ENCODE assay signal across 24 cellular contexts in genomic region chr19:18943465-18943864, GRCh38. TPM values are rescaled to one million over a fixed set of nuclear protein-coding genes. Genes with fewer than 3 reads are reported as not detected.
DNase-seq lines count a peak whose midpoint lies in the region; ATAC-seq, FAIRE-seq and TF ChIP-seq lines count a peak whose summit lies in the region.
"Had no signal": no experiment of that assay in that cellular context is flagged by ENCODE, and none has a peak within 500 bp of the region (broad histone marks: within the 10 kb centered on the region; RNA-seq: fewer than 3 reads in every experiment).

No MANE protein-coding gene starts in this region.

- H3K27me3 ChIP-seq in GM12878 (replicated peaks in 1 of 2; ENCODE audit: control insufficient read depth in 2 of 2, insufficient read depth in 2 of 2, low read length in 1 of 2) (peaks cover 1 to 2% of the 10 kb centered on the region in 2 experiments), HAP-1 (ENCODE audit: low read depth) (no peaks in the 10 kb centered on the region), MG63 (no peaks in the 10 kb centered on the region)
- H3K27me3 ChIP-seq: BLaER1, SJCRH30 had no signal

- SMC1A ChIA-PET in GM12878 (lab: Charles Lee; ENCODE audit: uncharacterized antibody, unreplicated experiment), result interaction anchor here (1.2 to 1.6 kb wide), 3 partner anchors 10 to 25 kb away, joined by 3 to 8 read pairs (median 3); partner anchors contain the start of genes COPE and DDX49

- H3K4me3 ChIP-seq in GM12878 (no peak overlapping the region), HAP-1 (no peak overlapping the region), MG63 (no peak overlapping the region)
- H3K4me3 ChIP-seq: BLaER1, GM23248, SJCRH30 had no signal

- H3K36me3 Mint-ChIP-seq in IgD-negative memory B cell (no peaks in the 10 kb centered on the region), nephron (ENCODE audit: low read depth) (peaks cover 9% of the 10 kb centered on the region)
- H3K36me3 Mint-ChIP-seq: CD4-positive, CD25-positive, alpha-beta regulatory T cell had no signal

- no peaks in the 10 kb centered on the region for H3K9me3 ChIP-seq in GM12878 (replicated peaks; ENCODE audit: control insufficient read depth, insufficient read depth, low read length)
- no peaks in the 10 kb centered on the region for H3K9me3 ChIP-seq in HAP-1
- no peaks in the 10 kb centered on the region for H3K9me3 ChIP-seq in MG63
- H3K9me3 ChIP-seq: BLaER1, SJCRH30 had no signal

- RAD21 ChIA-PET in GM12878 (lab: Charles Lee; ENCODE audit: unreplicated experiment), result no interaction called here

- TF ChIP-seq POLR2A in GM12878 (IDR thresholded peaks at IDR 0.05; ENCODE audit: low read depth, low read length), result no peak

- POLR2A ChIA-PET in GM12878 (lab: Charles Lee), result interaction anchor here (1.4 kb wide), 1 partner anchor 24 kb away, joined by 4 read pairs; the partner anchor contains the start of genes COPE and DDX49

- no peak for TF ChIP-seq RAD21 in GM12878 (IDR thresholded peaks at IDR 0.05; ENCODE audit: insufficient read depth, low read depth, low read length)

- H2AFZ ChIP-seq in GM12878 (ENCODE audit: control insufficient read depth, low read depth, low read length), result no peak overlapping the region
- H2AFZ ChIP-seq: GM23248 had no signal

- intact Hi-C loops in GM12878 (cut with micrococcal nuclease; ENCODE audit: unreplicated experiment), result no loop called here

- FAIRE-seq in GM12878 (lab: Jason Lieb, UNC), result no peak

- H3K27ac Mint-ChIP-seq in IgD-negative memory B cell (peak overlapping the region in 2 of 3 donors; percentile 64 to 71), nephron (no peak overlapping the region)
- H3K27ac Mint-ChIP-seq: CD4-positive, CD25-positive, alpha-beta regulatory T cell; H9 had no signal

- WGBS in GM12878 (ENCODE audit: insufficient coverage, insufficient replicate concordance, low lambda C conversion rate, missing lambda C conversion rate), result 34% methylated on average over 4 of the region's 4 CpGs

- no peaks in the 10 kb centered on the region for H3K36me3 ChIP-seq in GM12878 (ENCODE audit: control insufficient read depth in 2 of 2, insufficient read depth in 2 of 2, low read length in 1 of 2)
- no peaks in the 10 kb centered on the region for H3K36me3 ChIP-seq in HAP-1 (replicated peaks)
- H3K36me3 ChIP-seq in MG63, result peaks cover 19% of the 10 kb centered on the region
- H3K36me3 ChIP-seq: SJCRH30 had no signal

- H3K27me3 Mint-ChIP-seq in IgD-negative memory B cell, result peaks cover 13% of the 10 kb centered on the region
- H3K27me3 Mint-ChIP-seq in nephron (ENCODE audit: low read depth), result no peaks in the 10 kb centered on the region

- H3K4me1 Mint-ChIP-seq in IgD-negative memory B cell, result peaks cover 14 to 31% (median 29%) of the 10 kb centered on the region in 3 donors
- H3K4me1 Mint-ChIP-seq in nephron, result peaks cover 8% of the 10 kb centered on the region

- no peaks in the 10 kb centered on the region for H4K20me1 ChIP-seq in GM12878 (ENCODE audit: control insufficient read depth, insufficient read depth)

- no peak overlapping the region for H3K4me2 ChIP-seq in GM12878 (ENCODE audit: control insufficient read depth, insufficient read depth)
- H3K4me2 ChIP-seq: BLaER1 had no signal

- TF ChIP-seq EP300 in GM12878 (IDR thresholded peaks at IDR 0.05; ENCODE audit: borderline replicate concordance in 1 of 2, control insufficient read depth in 1 of 2, low read depth in 2 of 2, low read length in 2 of 2), result no peak

- DNase-seq in GM12878 (ENCODE audit: low read depth, low spot score) (no peak), HAP-1 (ENCODE audit: low spot score in 2 of 2) (no peak), MG63 (no peak)
- DNase-seq: CD4-positive, CD25-positive, alpha-beta regulatory T cell; DMS153; DND-41; GM23248; H9; Kasumi-1; NCI-H1105 treated with DMSO at 0.1 percent for 48 hours; NCI-H146; NCI-H1930; NCI-H2107; NCI-H524; NCI-H748 treated with DMSO at 0.1 percent for 48 hours; PC-3; SJCRH30 had no signal

- H3K9me3 Mint-ChIP-seq in IgD-negative memory B cell, result no peaks in the 10 kb centered on the region
- no peaks in the 10 kb centered on the region for H3K9me3 Mint-ChIP-seq in nephron

- in situ Hi-C loops in GM12878 (cut with MboI) (no loop called here), HAP-1 (cut with MboI; ENCODE audit: low sequenced_read_pairs) (no loop called here)

- H3K79me2 ChIP-seq in GM12878 (ENCODE audit: control insufficient read depth, insufficient read depth, low read length), result no peaks in the 10 kb centered on the region

- peak; percentile 35 for ATAC-seq in GM12878
- no peak for ATAC-seq in HG03354 (IDR thresholded peaks at IDR 0.05; ENCODE audit: poor library complexity, severe bottlenecking, unreplicated experiment)
- ATAC-seq: PC-3, Right ventricle myocardium inferior, SK-N-SH treated with all-trans-retinoic acid at 6 μM for 48 hours had no signal

- TF ChIP-seq CTCF in GM12878 (IDR thresholded peaks at IDR 0.05 in 2 of 3, conservative IDR thresholded peaks at IDR 0.05 in 1 of 3; ENCODE audit: control insufficient read depth in 2 of 3, extremely low read depth in 1 of 3, insufficient read depth in 1 of 3, low read depth in 3 of 3, low read length in 3 of 3), result no peak
- TF ChIP-seq CTCF in nephron (IDR thresholded peaks at IDR 0.05; ENCODE audit: unreplicated experiment in 3 of 3), result no peak

- H3K4me1 ChIP-seq in GM12878 (ENCODE audit: control insufficient read depth, insufficient read depth, low read length), result peaks cover 10% of the 10 kb centered on the region
- peaks cover 3% of the 10 kb centered on the region; the same call in 1 of the 2 replicates for H3K4me1 ChIP-seq in HAP-1

- CTCF ChIA-PET in GM12878 (lab: Yijun Ruan, JAX), result interaction anchor here (0.6 to 1.2 kb wide), 2 partner anchors 44 to 1677 kb away, joined by 3 to 4 read pairs; no protein-coding TSS in a partner anchor

- H3K9ac ChIP-seq in GM12878 (ENCODE audit: control insufficient read depth, insufficient read depth, low read length), result no peak overlapping the region
- H3K9ac ChIP-seq: BLaER1, GM23248 had no signal

- BruUV-seq in GM12878 (replicated peaks; lab: Mats Ljungman, UMichigan), result no TSS peak

- H3K4me3 Mint-ChIP-seq in IgD-negative memory B cell (peak overlapping the region in 2 of 4 donors; percentile 41 to 60), nephron (peak overlapping the region; percentile 35 to 65 (median 52))

- no peak overlapping the region for H3K27ac ChIP-seq in GM12878 (ENCODE audit: control insufficient read depth, insufficient read depth)
- H3K27ac ChIP-seq: BLaER1, GM23248, HL-60, SJCRH30 had no signal

RNA-seq across cellular contexts. Expression of gene HOMER3, which starts 2.4 kb away (rescaled TPM):
- polyA plus RNA-seq in IgD-negative memory B cell (25.2 TPM), GM12878 (2011; rRNA removed) (6.3 and 10.6 TPM in 2 replicates), GM12878 (2014; fragmentation: Illumina TruSeq; extraction: Trizol) (0.24 and 0.38 TPM in 2 replicates), GM12878 (2014; fragmentation: Nextera tagmentation; extraction: Ambion mirVana) (not detected), GM12878 (2014; rRNA removed) (0.70 and 0.73 TPM in 2 replicates), GM12878 (2016; fragmentation: Nextera tagmentation; extraction: Ambion mirVana) (under 1 TPM; 0.35 to 0.36 TPM)
- total RNA-seq in GM12878 (2013; cell fraction: nucleolus; rRNA removed), result 6.0 and 8.7 TPM in 2 replicates
- total RNA-seq in GM12878 (2014; rRNA removed) (0.05 and 0.85 TPM in 2 replicates), GM12878 (2014; rRNA removed; fragmentation: Illumina TruSeq; extraction: Trizol) (0.18 TPM in 1 of 2 replicates, not detected in the other), GM12878 (2021) (0.19 and 0.64 TPM in 2 replicates)
- not detected for polyA plus RNA-seq in GM12878 (2011; ENCODE audit: low read depth)
- 9.0 and 12.3 TPM in 2 replicates for polyA plus RNA-seq in GM12878 (2011; cell fraction: cytosol; rRNA removed)
- polyA plus RNA-seq in GM12878 (2011; cell fraction: nucleus; rRNA removed), result 21.3 and 22.0 TPM in 2 replicates
- 0.74 and 0.84 TPM in 2 replicates for polyA plus RNA-seq in GM12878 (2012)
- polyA minus RNA-seq in GM12878 (2011; rRNA and poly(A)+ RNA removed), result 4.8 and 7.7 TPM in 2 replicates
- polyA minus RNA-seq in GM12878 (2011; cell fraction: cytosol; rRNA and poly(A)+ RNA removed), result 3.0 and 4.7 TPM in 2 replicates
- 5.7 and 6.6 TPM in 2 replicates for polyA minus RNA-seq in GM12878 (2011; cell fraction: nucleus; rRNA and poly(A)+ RNA removed)
- 137 and 145 TPM in 2 replicates for total RNA-seq in MG63 (2014; rRNA removed; shearing (Covaris generic); ENCODE audit: low replicate concordance)

RNA-seq across cellular contexts. Expression of gene DDX49, which starts 23.9 kb away (rescaled TPM):
- polyA plus RNA-seq in IgD-negative memory B cell (30.2 TPM), GM12878 (2011; rRNA removed) (20.0 and 36.9 TPM in 2 replicates), GM12878 (2014; fragmentation: Illumina TruSeq; extraction: Trizol) (7.1 and 25.6 TPM in 2 replicates), GM12878 (2014; fragmentation: Nextera tagmentation; extraction: Ambion mirVana) (1 to 10 TPM in 1 of 2 experiments, under 1 TPM in 1; 0.58 to 5.5 TPM), GM12878 (2014; rRNA removed) (56.4 and 68.9 TPM in 2 replicates), GM12878 (2016; fragmentation: Nextera tagmentation; extraction: Ambion mirVana) (100 to 1,000 TPM in 1 of 2 experiments, 10 to 100 TPM in 1; 86.1 to 102 TPM)
- total RNA-seq in GM12878 (2013; cell fraction: nucleolus; rRNA removed), result 22.8 and 25.3 TPM in 2 replicates
- total RNA-seq in GM12878 (2014; rRNA removed) (78.2 and 85.3 TPM in 2 replicates), GM12878 (2014; rRNA removed; fragmentation: Illumina TruSeq; extraction: Trizol) (39.0 and 39.8 TPM in 2 replicates), GM12878 (2021) (65.6 and 76.5 TPM in 2 replicates)
- 20.4 TPM for polyA plus RNA-seq in GM12878 (2011; ENCODE audit: low read depth)
- polyA plus RNA-seq in GM12878 (2011; cell fraction: cytosol; rRNA removed), result 50.9 and 78.3 TPM in 2 replicates
- polyA plus RNA-seq in GM12878 (2011; cell fraction: nucleus; rRNA removed), result 60.3 and 73.4 TPM in 2 replicates
- 36.5 and 39.7 TPM in 2 replicates for polyA plus RNA-seq in GM12878 (2012)
- 39.8 and 56.9 TPM in 2 replicates for polyA minus RNA-seq in GM12878 (2011; rRNA and poly(A)+ RNA removed)
- polyA minus RNA-seq in GM12878 (2011; cell fraction: cytosol; rRNA and poly(A)+ RNA removed), result 18.1 and 33.5 TPM in 2 replicates
- 26.1 and 32.3 TPM in 2 replicates for polyA minus RNA-seq in GM12878 (2011; cell fraction: nucleus; rRNA and poly(A)+ RNA removed)
- 142 and 214 TPM in 2 replicates for total RNA-seq in MG63 (2014; rRNA removed; shearing (Covaris generic); ENCODE audit: low replicate concordance)

RNA-seq across cellular contexts. Expression of gene COPE, which starts 24.3 kb away (rescaled TPM):
- polyA plus RNA-seq in IgD-negative memory B cell (295 TPM), GM12878 (2011; rRNA removed) (71.8 and 167 TPM in 2 replicates), GM12878 (2014; fragmentation: Illumina TruSeq; extraction: Trizol) (4.3 and 47.5 TPM in 2 replicates), GM12878 (2014; fragmentation: Nextera tagmentation; extraction: Ambion mirVana) (10 to 100 TPM in 1 of 2 experiments, 1 to 10 TPM in 1; 3.5 to 17.8 TPM), GM12878 (2014; rRNA removed) (278 and 310 TPM in 2 replicates), GM12878 (2016; fragmentation: Nextera tagmentation; extraction: Ambion mirVana) (100 to 1,000 TPM; 387 to 464 TPM)
- total RNA-seq in GM12878 (2013; cell fraction: nucleolus; rRNA removed), result 79.3 and 88.6 TPM in 2 replicates
- total RNA-seq in GM12878 (2014; rRNA removed) (281 and 305 TPM in 2 replicates), GM12878 (2014; rRNA removed; fragmentation: Illumina TruSeq; extraction: Trizol) (101 and 113 TPM in 2 replicates), GM12878 (2021) (277 and 296 TPM in 2 replicates)
- 86.9 TPM for polyA plus RNA-seq in GM12878 (2011; ENCODE audit: low read depth)
- 242 and 419 TPM in 2 replicates for polyA plus RNA-seq in GM12878 (2011; cell fraction: cytosol; rRNA removed)
- polyA plus RNA-seq in GM12878 (2011; cell fraction: nucleus; rRNA removed), result 239 and 284 TPM in 2 replicates
- polyA plus RNA-seq in GM12878 (2012), result 218 and 226 TPM in 2 replicates
- polyA minus RNA-seq in GM12878 (2011; rRNA and poly(A)+ RNA removed), result 98.5 and 199 TPM in 2 replicates
- 70.8 and 74.1 TPM in 2 replicates for polyA minus RNA-seq in GM12878 (2011; cell fraction: cytosol; rRNA and poly(A)+ RNA removed)
- polyA minus RNA-seq in GM12878 (2011; cell fraction: nucleus; rRNA and poly(A)+ RNA removed), result 41.2 and 72.7 TPM in 2 replicates
- total RNA-seq in MG63 (2014; rRNA removed; shearing (Covaris generic); ENCODE audit: low replicate concordance), result 528 and 780 TPM in 2 replicates

RNA-seq across cellular contexts. Expression of gene CERS1, which starts 47.5 kb away (rescaled TPM):
- polyA plus RNA-seq in IgD-negative memory B cell, result not detected
- not detected in 2 replicates for total RNA-seq in GM12878 (2013; cell fraction: nucleolus; rRNA removed)
- not detected in 2 replicates for total RNA-seq in GM12878 (2014; rRNA removed)
- not detected in 2 replicates for total RNA-seq in GM12878 (2014; rRNA removed; fragmentation: Illumina TruSeq; extraction: Trizol)
- not detected in 2 replicates for total RNA-seq in GM12878 (2021)
- not detected for polyA plus RNA-seq in GM12878 (2011; ENCODE audit: low read depth)
- polyA plus RNA-seq in GM12878 (2011; rRNA removed), result not detected in 2 replicates
- polyA plus RNA-seq in GM12878 (2011; cell fraction: cytosol; rRNA removed), result not detected in 2 replicates
- polyA plus RNA-seq in GM12878 (2011; cell fraction: nucleus; rRNA removed), result not detected in 2 replicates
- polyA plus RNA-seq in GM12878 (2012), result 0.08 TPM in 1 of 2 replicates, not detected in the other
- not detected in 2 replicates for polyA plus RNA-seq in GM12878 (2014; fragmentation: Illumina TruSeq; extraction: Trizol)
- polyA plus RNA-seq in GM12878 (2014; fragmentation: Nextera tagmentation; extraction: Ambion mirVana), result not detected
- polyA plus RNA-seq in GM12878 (2014; rRNA removed), result 0.16 TPM in 1 of 2 replicates, not detected in the other
- polyA plus RNA-seq in GM12878 (2016; fragmentation: Nextera tagmentation; extraction: Ambion mirVana), result under 1 TPM in 1 of 2 experiments, not detected in 1; 0.19 TPM
- polyA minus RNA-seq in GM12878 (2011; rRNA and poly(A)+ RNA removed), result not detected in 2 replicates
- not detected in 2 replicates for polyA minus RNA-seq in GM12878 (2011; cell fraction: cytosol; rRNA and poly(A)+ RNA removed)
- polyA minus RNA-seq in GM12878 (2011; cell fraction: nucleus; rRNA and poly(A)+ RNA removed), result not detected in 2 replicates
- total RNA-seq in MG63 (2014; rRNA removed; shearing (Covaris generic); ENCODE audit: low replicate concordance), result 8.4 and 9.9 TPM in 2 replicates
- total RNA-seq: CD4-positive, CD25-positive, alpha-beta regulatory T cell had no signal
- polyA plus RNA-seq: CD4-positive, CD25-positive, alpha-beta regulatory T cell had no signal

Comparison
In these comparisons a context has a peak if more than half of its experiments do, and no peak if none do; other contexts are left out.
1. H3K27ac Mint-ChIP-seq: peak in IgD-negative memory B cell (2 of 3); none in nephron (0 of 3).
2. RNA of gene HOMER3, which starts 2.4 kb away (total RNA-seq): 137 to 145 TPM in MG63; 0.05 to 8.7 TPM in GM12878; every median in the first group is over 10 times any median in the second.